In the genomic region with DNA sequence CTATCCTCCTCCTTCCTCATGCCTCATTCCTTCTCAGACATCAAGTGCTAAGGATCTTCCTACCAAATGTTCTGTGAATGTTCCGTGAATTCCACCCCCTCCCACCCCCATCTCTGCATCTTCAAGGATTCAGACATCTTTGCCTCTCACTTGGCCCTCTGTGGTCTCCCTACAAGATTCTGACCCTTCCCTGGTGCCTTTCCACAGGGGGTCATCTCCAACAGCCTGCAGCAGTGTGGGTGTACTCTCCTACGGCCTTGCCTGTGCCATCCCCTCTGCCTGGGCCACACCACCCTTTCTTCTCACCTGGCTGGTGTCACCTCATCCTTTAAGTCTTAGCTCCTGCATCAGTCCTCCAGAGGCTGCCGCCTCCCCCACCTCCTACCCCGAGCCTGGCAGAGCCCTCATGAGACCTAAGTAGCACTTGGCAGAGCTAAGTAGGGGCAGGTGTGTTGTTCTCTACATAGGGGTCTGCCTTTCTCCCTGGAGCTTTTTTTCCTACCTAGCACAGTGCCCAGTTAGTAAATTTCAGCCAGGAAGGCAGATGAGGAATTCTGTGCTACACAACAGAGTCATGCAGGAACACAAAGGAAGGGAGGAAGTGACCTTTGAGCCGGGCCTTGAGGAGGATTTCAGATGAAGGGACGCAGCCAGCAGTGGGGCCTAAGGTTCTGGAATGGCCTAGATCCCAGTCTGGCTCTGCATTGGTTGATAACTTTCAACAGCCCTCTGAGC, we compare ENCODE assay signal across 1 cellular context.
TF ChIP-seq lines count a peak whose summit lies in the region.

No MANE protein-coding gene starts in this region.

TF ChIP-seq in HepG2, 621 proteins besides CTCF, POLR2A, EP300 and RAD21 (continued from another document and continues in another):
- TF ChIP-seq, protein P1, sequence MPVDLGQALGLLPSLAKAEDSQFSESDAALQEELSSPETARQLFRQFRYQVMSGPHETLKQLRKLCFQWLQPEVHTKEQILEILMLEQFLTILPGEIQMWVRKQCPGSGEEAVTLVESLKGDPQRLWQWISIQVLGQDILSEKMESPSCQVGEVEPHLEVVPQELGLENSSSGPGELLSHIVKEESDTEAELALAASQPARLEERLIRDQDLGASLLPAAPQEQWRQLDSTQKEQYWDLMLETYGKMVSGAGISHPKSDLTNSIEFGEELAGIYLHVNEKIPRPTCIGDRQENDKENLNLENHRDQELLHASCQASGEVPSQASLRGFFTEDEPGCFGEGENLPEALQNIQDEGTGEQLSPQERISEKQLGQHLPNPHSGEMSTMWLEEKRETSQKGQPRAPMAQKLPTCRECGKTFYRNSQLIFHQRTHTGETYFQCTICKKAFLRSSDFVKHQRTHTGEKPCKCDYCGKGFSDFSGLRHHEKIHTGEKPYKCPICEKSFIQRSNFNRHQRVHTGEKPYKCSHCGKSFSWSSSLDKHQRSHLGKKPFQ (CRISPR knock-in tag; IDR thresholded peaks at IDR 0.05; ENCODE audit: insufficient replicate concordance), result no peak
- TF ChIP-seq, protein P2, sequence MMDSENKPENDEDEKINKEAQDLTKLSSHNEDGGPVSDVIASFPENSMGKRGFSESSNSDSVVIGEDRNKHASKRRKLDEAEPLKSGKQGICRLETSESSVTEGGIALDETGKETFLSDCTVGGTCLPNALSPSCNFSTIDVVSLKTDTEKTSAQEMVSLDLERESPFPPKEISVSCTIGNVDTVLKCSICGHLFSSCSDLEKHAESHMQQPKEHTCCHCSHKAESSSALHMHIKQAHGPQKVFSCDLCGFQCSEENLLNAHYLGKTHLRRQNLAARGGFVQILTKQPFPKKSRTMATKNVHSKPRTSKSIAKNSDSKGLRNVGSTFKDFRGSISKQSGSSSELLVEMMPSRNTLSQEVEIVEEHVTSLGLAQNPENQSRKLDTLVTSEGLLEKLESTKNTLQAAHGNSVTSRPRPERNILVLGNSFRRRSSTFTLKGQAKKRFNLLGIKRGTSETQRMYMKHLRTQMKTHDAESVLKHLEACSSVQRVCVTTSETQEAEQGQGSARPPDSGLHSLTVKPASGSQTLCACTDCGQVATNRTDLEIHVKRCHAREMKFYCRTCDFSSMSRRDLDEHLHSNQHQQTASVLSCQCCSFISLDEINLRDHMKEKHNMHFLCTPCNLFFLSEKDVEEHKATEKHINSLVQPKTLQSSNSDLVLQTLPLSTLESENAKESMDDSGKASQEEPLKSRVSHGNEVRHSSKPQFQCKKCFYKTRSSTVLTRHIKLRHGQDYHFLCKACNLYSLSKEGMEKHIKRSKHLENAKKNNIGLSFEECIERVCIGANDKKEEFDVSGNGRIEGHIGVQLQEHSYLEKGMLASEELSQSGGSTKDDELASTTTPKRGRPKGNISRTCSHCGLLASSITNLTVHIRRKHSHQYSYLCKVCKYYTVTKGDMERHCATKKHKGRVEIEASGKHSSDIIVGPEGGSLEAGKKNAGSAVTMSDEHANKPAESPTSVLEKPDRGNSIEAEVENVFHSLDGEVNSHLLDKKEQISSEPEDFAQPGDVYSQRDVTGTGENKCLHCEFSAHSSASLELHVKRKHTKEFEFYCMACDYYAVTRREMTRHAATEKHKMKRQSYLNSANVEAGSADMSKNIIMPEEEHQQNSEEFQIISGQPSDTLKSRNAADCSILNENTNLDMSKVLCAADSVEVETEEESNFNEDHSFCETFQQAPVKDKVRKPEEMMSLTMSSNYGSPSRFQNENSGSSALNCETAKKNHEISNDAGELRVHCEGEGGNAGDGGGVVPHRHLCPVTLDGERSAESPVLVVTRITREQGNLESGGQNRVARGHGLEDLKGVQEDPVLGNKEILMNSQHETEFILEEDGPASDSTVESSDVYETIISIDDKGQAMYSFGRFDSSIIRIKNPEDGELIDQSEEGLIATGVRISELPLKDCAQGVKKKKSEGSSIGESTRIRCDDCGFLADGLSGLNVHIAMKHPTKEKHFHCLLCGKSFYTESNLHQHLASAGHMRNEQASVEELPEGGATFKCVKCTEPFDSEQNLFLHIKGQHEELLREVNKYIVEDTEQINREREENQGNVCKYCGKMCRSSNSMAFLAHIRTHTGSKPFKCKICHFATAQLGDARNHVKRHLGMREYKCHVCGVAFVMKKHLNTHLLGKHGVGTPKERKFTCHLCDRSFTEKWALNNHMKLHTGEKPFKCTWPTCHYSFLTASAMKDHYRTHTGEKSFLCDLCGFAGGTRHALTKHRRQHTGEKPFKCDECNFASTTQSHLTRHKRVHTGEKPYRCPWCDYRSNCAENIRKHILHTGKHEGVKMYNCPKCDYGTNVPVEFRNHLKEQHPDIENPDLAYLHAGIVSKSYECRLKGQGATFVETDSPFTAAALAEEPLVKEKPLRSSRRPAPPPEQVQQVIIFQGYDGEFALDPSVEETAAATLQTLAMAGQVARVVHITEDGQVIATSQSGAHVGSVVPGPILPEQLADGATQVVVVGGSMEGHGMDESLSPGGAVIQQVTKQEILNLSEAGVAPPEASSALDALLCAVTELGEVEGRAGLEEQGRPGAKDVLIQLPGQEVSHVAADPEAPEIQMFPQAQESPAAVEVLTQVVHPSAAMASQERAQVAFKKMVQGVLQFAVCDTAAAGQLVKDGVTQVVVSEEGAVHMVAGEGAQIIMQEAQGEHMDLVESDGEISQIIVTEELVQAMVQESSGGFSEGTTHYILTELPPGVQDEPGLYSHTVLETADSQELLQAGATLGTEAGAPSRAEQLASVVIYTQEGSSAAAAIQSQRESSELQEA (CRISPR knock-in tag; IDR thresholded peaks at IDR 0.05; ENCODE audit: not compliant biosample characterization), result no peak
- TF ChIP-seq LCORL (IDR thresholded peaks at IDR 0.05) (no peak), LCORL (CRISPR knock-in tag; IDR thresholded peaks at IDR 0.05) (no peak), HNRNPUL1 (IDR thresholded peaks at IDR 0.05; ENCODE audit: low read depth, low read length) (no peak), SALL2 (CRISPR knock-in tag; IDR thresholded peaks at IDR 0.05) (no peak), RBM22 (optimal IDR thresholded peaks at IDR 0.05; ENCODE audit: low read length) (no peak), SKI (IDR thresholded peaks at IDR 0.05; ENCODE audit: partially characterized antibody) (no peak), ZNF101 (CRISPR knock-in tag; IDR thresholded peaks at IDR 0.05; ENCODE audit: borderline replicate concordance, low read depth) (no peak), ONECUT2 (CRISPR knock-in tag; IDR thresholded peaks at IDR 0.05) (no peak), ZNF572 (CRISPR knock-in tag; IDR thresholded peaks at IDR 0.05) (no peak), MTA1 (CRISPR knock-in tag; IDR thresholded peaks at IDR 0.05; ENCODE audit: borderline replicate concordance) (0 out of 2 replicates have a peak, but pooled peaks have one; percentile 46), CC2D1A (CRISPR knock-in tag; IDR thresholded peaks at IDR 0.05) (no peak), RXRA (CRISPR knock-in tag; IDR thresholded peaks at IDR 0.05) (peak; percentile 42; the same call in 1 of the 2 replicates), NFIC (IDR thresholded peaks at IDR 0.05; ENCODE audit: low read length) (no peak), KDM1A (CRISPR knock-in tag; IDR thresholded peaks at IDR 0.05) (no peak), SAFB2 (CRISPR knock-in tag; IDR thresholded peaks at IDR 0.05; ENCODE audit: borderline replicate concordance, low read depth) (no peak), ISX (CRISPR knock-in tag; conservative IDR thresholded peaks at IDR 0.05) (no peak), SOX5 (CRISPR knock-in tag; IDR thresholded peaks at IDR 0.05; ENCODE audit: borderline replicate concordance) (peak; percentile 65; the same call in 1 of the 2 replicates), ATF7-NPFF (CRISPR knock-in tag; IDR thresholded peaks at IDR 0.05; ENCODE audit: low read depth) (no peak), ZNF253 (CRISPR knock-in tag; IDR thresholded peaks at IDR 0.05; ENCODE audit: borderline replicate concordance) (no peak; the same call in 1 of the 2 replicates), EEA1 (CRISPR knock-in tag; IDR thresholded peaks at IDR 0.05; ENCODE audit: borderline replicate concordance) (no peak), SMARCC2 (IDR thresholded peaks at IDR 0.05) (no peak), TP53 (CRISPR knock-in tag; conservative IDR thresholded peaks at IDR 0.05) (no peak), MED1 (CRISPR knock-in tag; IDR thresholded peaks at IDR 0.05) (peak; percentile 72), ZFYVE20 (CRISPR knock-in tag; IDR thresholded peaks at IDR 0.05; ENCODE audit: borderline replicate concordance, low read depth) (no peak), HDAC1 (CRISPR knock-in tag; IDR thresholded peaks at IDR 0.05) (0 out of 2 replicates have a peak, but pooled peaks have one; percentile 48), ZNF790 (CRISPR knock-in tag; IDR thresholded peaks at IDR 0.05; ENCODE audit: borderline replicate concordance) (no peak), ZNF672 (CRISPR knock-in tag; IDR thresholded peaks at IDR 0.05) (no peak), MIER2 (CRISPR knock-in tag; IDR thresholded peaks at IDR 0.05) (no peak), ZNF773 (CRISPR knock-in tag; IDR thresholded peaks at IDR 0.05; ENCODE audit: borderline replicate concordance) (no peak), ZNF329 (CRISPR knock-in tag; IDR thresholded peaks at IDR 0.05; ENCODE audit: low read depth) (no peak), WIZ (CRISPR knock-in tag; IDR thresholded peaks at IDR 0.05) (no peak), MXD4 (CRISPR knock-in tag; IDR thresholded peaks at IDR 0.05) (no peak)
- TF ChIP-seq, protein P3, sequence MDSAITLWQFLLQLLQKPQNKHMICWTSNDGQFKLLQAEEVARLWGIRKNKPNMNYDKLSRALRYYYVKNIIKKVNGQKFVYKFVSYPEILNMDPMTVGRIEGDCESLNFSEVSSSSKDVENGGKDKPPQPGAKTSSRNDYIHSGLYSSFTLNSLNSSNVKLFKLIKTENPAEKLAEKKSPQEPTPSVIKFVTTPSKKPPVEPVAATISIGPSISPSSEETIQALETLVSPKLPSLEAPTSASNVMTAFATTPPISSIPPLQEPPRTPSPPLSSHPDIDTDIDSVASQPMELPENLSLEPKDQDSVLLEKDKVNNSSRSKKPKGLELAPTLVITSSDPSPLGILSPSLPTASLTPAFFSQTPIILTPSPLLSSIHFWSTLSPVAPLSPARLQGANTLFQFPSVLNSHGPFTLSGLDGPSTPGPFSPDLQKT (CRISPR knock-in tag; IDR thresholded peaks at IDR 0.05; ENCODE audit: borderline replicate concordance), result no peak
- TF ChIP-seq, protein P4, sequence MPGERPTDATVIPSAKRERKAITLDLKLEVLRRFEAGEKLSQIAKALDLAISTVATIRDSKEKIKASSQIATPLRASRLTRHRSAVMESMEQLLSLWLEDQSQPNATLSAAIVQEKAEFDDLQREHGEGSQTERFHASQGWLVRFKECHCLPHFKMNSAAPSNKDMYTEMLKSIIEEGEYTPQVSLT (CRISPR knock-in tag; IDR thresholded peaks at IDR 0.05; ENCODE audit: borderline replicate concordance, low read depth), result no peak
- TF ChIP-seq, protein P5, sequence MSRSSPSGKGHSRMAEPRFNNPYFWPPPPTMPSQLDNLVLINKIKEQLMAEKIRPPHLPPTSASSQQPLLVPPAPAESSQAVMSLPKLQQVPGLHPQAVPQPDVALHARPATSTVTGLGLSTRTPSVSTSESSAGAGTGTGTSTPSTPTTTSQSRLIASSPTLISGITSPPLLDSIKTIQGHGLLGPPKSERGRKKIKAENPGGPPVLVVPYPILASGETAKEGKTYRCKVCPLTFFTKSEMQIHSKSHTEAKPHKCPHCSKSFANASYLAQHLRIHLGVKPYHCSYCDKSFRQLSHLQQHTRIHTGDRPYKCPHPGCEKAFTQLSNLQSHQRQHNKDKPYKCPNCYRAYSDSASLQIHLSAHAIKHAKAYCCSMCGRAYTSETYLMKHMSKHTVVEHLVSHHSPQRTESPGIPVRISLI (CRISPR knock-in tag; IDR thresholded peaks at IDR 0.05; ENCODE audit: borderline replicate concordance), result peak; percentile 24; the same call in 1 of the 2 replicates
- TF ChIP-seq, protein P6, sequence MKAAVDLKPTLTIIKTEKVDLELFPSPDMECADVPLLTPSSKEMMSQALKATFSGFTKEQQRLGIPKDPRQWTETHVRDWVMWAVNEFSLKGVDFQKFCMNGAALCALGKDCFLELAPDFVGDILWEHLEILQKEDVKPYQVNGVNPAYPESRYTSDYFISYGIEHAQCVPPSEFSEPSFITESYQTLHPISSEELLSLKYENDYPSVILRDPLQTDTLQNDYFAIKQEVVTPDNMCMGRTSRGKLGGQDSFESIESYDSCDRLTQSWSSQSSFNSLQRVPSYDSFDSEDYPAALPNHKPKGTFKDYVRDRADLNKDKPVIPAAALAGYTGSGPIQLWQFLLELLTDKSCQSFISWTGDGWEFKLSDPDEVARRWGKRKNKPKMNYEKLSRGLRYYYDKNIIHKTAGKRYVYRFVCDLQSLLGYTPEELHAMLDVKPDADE (CRISPR knock-in tag; IDR thresholded peaks at IDR 0.05), result no peak
- TF ChIP-seq, protein P7, sequence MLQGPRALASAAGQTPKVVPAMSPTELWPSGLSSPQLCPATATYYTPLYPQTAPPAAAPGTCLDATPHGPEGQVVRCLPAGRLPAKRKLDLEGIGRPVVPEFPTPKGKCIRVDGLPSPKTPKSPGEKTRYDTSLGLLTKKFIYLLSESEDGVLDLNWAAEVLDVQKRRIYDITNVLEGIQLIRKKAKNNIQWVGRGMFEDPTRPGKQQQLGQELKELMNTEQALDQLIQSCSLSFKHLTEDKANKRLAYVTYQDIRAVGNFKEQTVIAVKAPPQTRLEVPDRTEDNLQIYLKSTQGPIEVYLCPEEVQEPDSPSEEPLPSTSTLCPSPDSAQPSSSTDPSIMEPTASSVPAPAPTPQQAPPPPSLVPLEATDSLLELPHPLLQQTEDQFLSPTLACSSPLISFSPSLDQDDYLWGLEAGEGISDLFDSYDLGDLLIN (CRISPR knock-in tag; IDR thresholded peaks at IDR 0.05; ENCODE audit: borderline replicate concordance), result no peak
- TF ChIP-seq, protein P8, sequence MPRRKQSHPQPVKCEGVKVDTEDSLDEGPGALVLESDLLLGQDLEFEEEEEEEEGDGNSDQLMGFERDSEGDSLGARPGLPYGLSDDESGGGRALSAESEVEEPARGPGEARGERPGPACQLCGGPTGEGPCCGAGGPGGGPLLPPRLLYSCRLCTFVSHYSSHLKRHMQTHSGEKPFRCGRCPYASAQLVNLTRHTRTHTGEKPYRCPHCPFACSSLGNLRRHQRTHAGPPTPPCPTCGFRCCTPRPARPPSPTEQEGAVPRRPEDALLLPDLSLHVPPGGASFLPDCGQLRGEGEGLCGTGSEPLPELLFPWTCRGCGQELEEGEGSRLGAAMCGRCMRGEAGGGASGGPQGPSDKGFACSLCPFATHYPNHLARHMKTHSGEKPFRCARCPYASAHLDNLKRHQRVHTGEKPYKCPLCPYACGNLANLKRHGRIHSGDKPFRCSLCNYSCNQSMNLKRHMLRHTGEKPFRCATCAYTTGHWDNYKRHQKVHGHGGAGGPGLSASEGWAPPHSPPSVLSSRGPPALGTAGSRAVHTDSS (CRISPR knock-in tag; conservative IDR thresholded peaks at IDR 0.05), result no peak
- TF ChIP-seq, protein P9, sequence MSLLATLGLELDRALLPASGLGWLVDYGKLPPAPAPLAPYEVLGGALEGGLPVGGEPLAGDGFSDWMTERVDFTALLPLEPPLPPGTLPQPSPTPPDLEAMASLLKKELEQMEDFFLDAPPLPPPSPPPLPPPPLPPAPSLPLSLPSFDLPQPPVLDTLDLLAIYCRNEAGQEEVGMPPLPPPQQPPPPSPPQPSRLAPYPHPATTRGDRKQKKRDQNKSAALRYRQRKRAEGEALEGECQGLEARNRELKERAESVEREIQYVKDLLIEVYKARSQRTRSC (CRISPR knock-in tag; IDR thresholded peaks at IDR 0.05; ENCODE audit: low read depth), result no peak
